8 cellular contexts compared by ENCODE assay signal in genomic region chr4:121800638-121800960, GRCh38. TPM values are rescaled to one million over a fixed set of nuclear protein-coding genes. Genes with fewer than 3 reads are reported as not detected.
DNase-seq lines count a peak whose midpoint lies in the region; ATAC-seq and TF ChIP-seq lines count a peak whose summit lies in the region.

No MANE protein-coding gene starts in this region.

- no peaks in the 10 kb centered on the region for H3K9me3 ChIP-seq in T-helper 17 cell (ENCODE audit: control insufficient read depth, low read length, poor library complexity, severe bottlenecking)
- H3K9me3 ChIP-seq in heart left ventricle, result no peaks in the 10 kb centered on the region

- no peak for TF ChIP-seq POLR2A in heart left ventricle (IDR thresholded peaks at IDR 0.05)

- H3K4me1 Mint-ChIP-seq in T-helper 17 cell, result peaks cover 29% of the 10 kb centered on the region

- DNase-seq in NCI-H1417 treated with DMSO at 0.1 percent for 48 hours (lab: John Stamatoyannopoulos, UW) (peak; percentile 50), NCI-H1417 (lab: John Stamatoyannopoulos, UW) (no peak), T-helper 17 cell (no peak), heart left ventricle (no peak), GM10248 (ENCODE audit: extremely low spot score) (no peak), NCI-H1105 (lab: John Stamatoyannopoulos, UW) (no peak)

- no peaks in the 10 kb centered on the region for H3K27me3 ChIP-seq in heart left ventricle

- peaks cover 4% of the 10 kb centered on the region for H3K27me3 Mint-ChIP-seq in T-helper 17 cell

- peaks cover 7% of the 10 kb centered on the region for H3K36me3 Mint-ChIP-seq in T-helper 17 cell (ENCODE audit: low read depth)

- ATAC-seq in HG02981 (IDR thresholded peaks at IDR 0.05; ENCODE audit: unreplicated experiment) (peak; percentile 18), T-helper 17 cell (peak; percentile 25), heart left ventricle (peak in 3 of 4 donors; percentile 15 to 38 (median 33))

- CTCF ChIA-PET in GM10248 (lab: Yijun Ruan, JAX), result interaction anchor here (0.6 to 0.7 kb wide), 2 partner anchors 13 to 44 kb away, joined by 3 read pairs; no protein-coding TSS in a partner anchor

- TF ChIP-seq CTCF in heart left ventricle (IDR thresholded peaks at IDR 0.05), result no peak
- no peak for TF ChIP-seq CTCF in GM10248 (IDR thresholded peaks at IDR 0.05; ENCODE audit: control extremely low read depth, extremely low read depth, low read depth, missing control alignments)

- H3K27ac Mint-ChIP-seq in T-helper 17 cell, result peak overlapping the region; percentile 99

- H3K4me3 Mint-ChIP-seq in T-helper 17 cell, result peak overlapping the region; percentile 95

- peaks cover 0 to 33% (median 30%) of the 10 kb centered on the region in 9 donors for H3K36me3 ChIP-seq in heart left ventricle

- intact Hi-C loops in heart left ventricle (cut with DNase I), result loop anchor here in 1 of 10 donors (2.0 to 5.0 kb wide), 3 partner anchors 24 to 104 kb away; partner anchors contain the start of genes ANXA5 and BBS7

- H3K4me3 ChIP-seq in heart left ventricle, result peak overlapping the region; percentile 65 to 98 (median 85)
- peak overlapping the region; percentile 59 to 99 (median 83) for H3K4me3 ChIP-seq in skin epidermis

- POLR2A ChIA-PET in GM10248 (lab: Yijun Ruan, JAX), result no interaction called here

- peaks cover 0 to 30% (median 11%) of the 10 kb centered on the region in 12 donors for H3K4me1 ChIP-seq in heart left ventricle

- 35 to 62% (median 42%) methylated on average over 8 of the region's 8 CpGs for WGBS in heart left ventricle, 4 donors

- peak overlapping the region; percentile 73 to 95 (median 91) for H3K27ac ChIP-seq in heart left ventricle
- peak overlapping the region; percentile 68 to 96 (median 85) for H3K27ac ChIP-seq in skin epidermis

RNA-seq across cellular contexts. Expression of gene EXOSC9, which starts 0.5 kb away (rescaled TPM):
- 10 to 100 TPM; 57.6 to 58.8 TPM for total RNA-seq in T-helper 17 cell
- total RNA-seq in heart left ventricle, result 10 to 100 TPM; 12.2 to 23.6 (median 15.7) TPM
- polyA plus RNA-seq in heart left ventricle, result 10 to 100 TPM; 18.2 to 26.2 TPM

RNA-seq across cellular contexts. Expression of gene CCNA2, which starts 23.1 kb away (rescaled TPM):
- total RNA-seq in T-helper 17 cell (under 1 TPM; 0.25 to 0.57 TPM), heart left ventricle (1 to 10 TPM in 2 of 9 donors, under 1 TPM in 6, not detected in 1; 0.09 to 9.4 (median 0.49) TPM)
- polyA plus RNA-seq in heart left ventricle, result under 1 TPM; 0.39 to 0.42 TPM

RNA-seq across cellular contexts. Expression of gene SMIM43, which starts 35.6 kb away (rescaled TPM):
- total RNA-seq in T-helper 17 cell, result not detected
- total RNA-seq in heart left ventricle, result 1 to 10 TPM in 1 of 9 donors, under 1 TPM in 1, not detected in 7; 0.16 to 1.0 TPM
- polyA plus RNA-seq in heart left ventricle, result 1 to 10 TPM in 1 of 2 donors, under 1 TPM in 1; 0.08 to 1.7 TPM
